In genomic region chr21:31221051-31221450, GRCh38 we compare ENCODE assay signal across 16 cellular contexts.
DNase-seq lines count a peak whose midpoint lies in the region; ATAC-seq and TF ChIP-seq lines count a peak whose summit lies in the region.
"Had no signal": no experiment of that assay in that cellular context is flagged by ENCODE, and none has a peak within 500 bp of the region (broad histone marks: within the 10 kb centered on the region; RNA-seq: fewer than 3 reads in every experiment).

No MANE protein-coding gene starts in this region.

- no peak overlapping the region for H3K9ac ChIP-seq in iPS-20b (ENCODE audit: low read depth, low read length)

- H3K27me3 ChIP-seq in iPS-20b (ENCODE audit: insufficient read depth, low read length) = no peaks in the 10 kb centered on the region
- H3K27me3 ChIP-seq: foreskin keratinocyte, neutrophil, tibial nerve had no signal

- H3K4me1 ChIP-seq in iPS-20b (ENCODE audit: insufficient read depth, low read length) = peaks cover 4% of the 10 kb centered on the region; the same call in 1 of the 2 replicates

- DNase-seq in NCI-H748 treated with DMSO at 0.1 percent for 48 hours (lab: John Stamatoyannopoulos, UW) (peak; percentile 29), substantia nigra (lab: John Stamatoyannopoulos, UW) (peak in 4 of 49 donors; percentile 5 to 25 (median 14)), GM13976 (ENCODE audit: low spot score) (no peak), GM19238 (ENCODE audit: insufficient read length, low spot score) (no peak)
- DNase-seq in stimulated activated CD8-positive, alpha-beta memory T cell treated with anti-CD3 and anti-CD28 coated beads, Interleukin-4, amount 100 ng/mL, for 48 hours = no peak
- DNase-seq: Calu3; EL; Kasumi-1; stimulated activated CD4-positive, alpha-beta T cell treated with anti-CD3 and anti-CD28 coated beads, Interleukin-15, amount 100 ng/mL, for 24 hours had no signal

- peak overlapping the region; percentile 33 for H3K27ac ChIP-seq in iPS-20b (ENCODE audit: low read length)
- H3K27ac ChIP-seq in substantia nigra (ENCODE audit: low read depth, low read length, poor library complexity, severe bottlenecking) = peak overlapping the region; percentile 4
- H3K27ac ChIP-seq: epithelial cell of prostate, neutrophil had no signal

- no peak for TF ChIP-seq CTCF in GM13976 (IDR thresholded peaks at IDR 0.05; ENCODE audit: borderline replicate concordance, control extremely low read depth, extremely low read depth, insufficient read depth, missing control alignments)

- in situ Hi-C loops in GM13976 (cut with MboI; ENCODE audit: low sequenced_read_pairs, unreplicated experiment) = no loop called here

- no peaks in the 10 kb centered on the region for H3K9me3 ChIP-seq in iPS-20b (ENCODE audit: insufficient read depth, low read depth, low read length)
- H3K9me3 ChIP-seq: neutrophil, tibial nerve had no signal

- peak; percentile 47 for ATAC-seq in GM18907 (IDR thresholded peaks at IDR 0.05; ENCODE audit: unreplicated experiment)
- ATAC-seq: SK-N-SH treated with all-trans-retinoic acid at 6 μM for 48 hours had no signal

- peaks cover 27% of the 10 kb centered on the region for H3K36me3 ChIP-seq in iPS-20b (ENCODE audit: insufficient read depth, low read depth, low read length)
- H3K36me3 ChIP-seq: neutrophil, tibial nerve had no signal

- H3K4me3 ChIP-seq in iPS-20b (ENCODE audit: low read length) = no peak overlapping the region
- H3K4me3 ChIP-seq: tibial nerve had no signal
